In the genomic region with DNA sequence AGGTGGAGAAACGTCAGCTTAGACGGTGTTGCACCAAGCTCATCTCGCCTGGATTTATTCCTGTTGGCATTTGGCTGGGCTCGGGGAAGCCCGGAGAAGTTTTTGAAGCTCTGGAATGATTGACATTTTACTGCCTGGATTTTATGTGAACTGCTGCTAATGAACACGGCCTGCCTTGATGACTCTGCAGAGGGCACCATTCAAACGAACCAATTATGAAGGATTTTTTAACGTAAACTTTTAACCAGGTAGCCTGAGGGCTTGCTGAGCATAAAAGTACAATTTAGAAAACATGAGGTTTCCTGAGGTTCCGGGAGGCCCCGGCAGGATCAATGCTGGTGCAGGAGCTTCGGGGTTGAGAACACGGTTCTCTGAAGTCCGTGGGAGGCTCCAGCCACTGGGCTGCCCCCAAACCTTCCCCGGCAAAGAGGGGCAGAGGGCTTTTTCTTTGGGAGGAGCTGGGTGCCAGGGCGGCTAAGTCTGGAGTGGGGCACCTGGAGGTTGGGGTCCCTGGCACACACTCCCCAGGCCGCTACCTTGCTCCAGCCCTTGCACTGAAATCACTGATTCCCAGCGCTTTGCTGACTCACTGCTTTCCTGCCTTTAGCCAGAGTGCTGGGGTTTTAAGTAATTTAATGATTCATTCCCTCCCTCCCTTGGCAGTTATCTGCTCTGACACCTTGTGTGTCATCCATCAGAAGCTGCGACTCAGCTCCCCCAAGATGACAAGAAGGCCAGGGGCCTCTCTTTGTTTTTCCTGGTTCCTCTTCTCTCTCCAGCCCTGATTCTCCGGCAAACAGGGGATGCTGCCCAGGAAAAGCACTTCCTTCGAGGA, we compare ENCODE assay signal across 1 cellular context.
TF ChIP-seq lines count a peak whose summit lies in the region.

No MANE protein-coding gene starts in this region.

TF ChIP-seq in K562, 482 proteins besides CTCF, POLR2A, EP300 and RAD21 (continued from another document and continues in another):
- TF ChIP-seq, protein P1, sequence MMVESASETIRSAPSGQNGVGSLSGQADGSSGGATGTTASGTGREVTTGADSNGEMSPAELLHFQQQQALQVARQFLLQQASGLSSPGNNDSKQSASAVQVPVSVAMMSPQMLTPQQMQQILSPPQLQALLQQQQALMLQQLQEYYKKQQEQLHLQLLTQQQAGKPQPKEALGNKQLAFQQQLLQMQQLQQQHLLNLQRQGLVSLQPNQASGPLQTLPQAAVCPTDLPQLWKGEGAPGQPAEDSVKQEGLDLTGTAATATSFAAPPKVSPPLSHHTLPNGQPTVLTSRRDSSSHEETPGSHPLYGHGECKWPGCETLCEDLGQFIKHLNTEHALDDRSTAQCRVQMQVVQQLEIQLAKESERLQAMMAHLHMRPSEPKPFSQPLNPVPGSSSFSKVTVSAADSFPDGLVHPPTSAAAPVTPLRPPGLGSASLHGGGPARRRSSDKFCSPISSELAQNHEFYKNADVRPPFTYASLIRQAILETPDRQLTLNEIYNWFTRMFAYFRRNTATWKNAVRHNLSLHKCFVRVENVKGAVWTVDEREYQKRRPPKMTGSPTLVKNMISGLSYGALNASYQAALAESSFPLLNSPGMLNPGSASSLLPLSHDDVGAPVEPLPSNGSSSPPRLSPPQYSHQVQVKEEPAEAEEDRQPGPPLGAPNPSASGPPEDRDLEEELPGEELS (CRISPR knock-in tag; IDR thresholded peaks at IDR 0.05; ENCODE audit: borderline replicate concordance), result no peak
- no peak for TF ChIP-seq ZFPM2 (CRISPR knock-in tag; IDR thresholded peaks at IDR 0.05)
- TF ChIP-seq ARID1B (IDR thresholded peaks at IDR 0.05), result peak; percentile 98
- TF ChIP-seq CTBP1 (IDR thresholded peaks at IDR 0.05; ENCODE audit: borderline replicate concordance), result peak; percentile 91
- TF ChIP-seq TAL1 (IDR thresholded peaks at IDR 0.05), result peak; percentile 87
- TF ChIP-seq, protein P2, sequence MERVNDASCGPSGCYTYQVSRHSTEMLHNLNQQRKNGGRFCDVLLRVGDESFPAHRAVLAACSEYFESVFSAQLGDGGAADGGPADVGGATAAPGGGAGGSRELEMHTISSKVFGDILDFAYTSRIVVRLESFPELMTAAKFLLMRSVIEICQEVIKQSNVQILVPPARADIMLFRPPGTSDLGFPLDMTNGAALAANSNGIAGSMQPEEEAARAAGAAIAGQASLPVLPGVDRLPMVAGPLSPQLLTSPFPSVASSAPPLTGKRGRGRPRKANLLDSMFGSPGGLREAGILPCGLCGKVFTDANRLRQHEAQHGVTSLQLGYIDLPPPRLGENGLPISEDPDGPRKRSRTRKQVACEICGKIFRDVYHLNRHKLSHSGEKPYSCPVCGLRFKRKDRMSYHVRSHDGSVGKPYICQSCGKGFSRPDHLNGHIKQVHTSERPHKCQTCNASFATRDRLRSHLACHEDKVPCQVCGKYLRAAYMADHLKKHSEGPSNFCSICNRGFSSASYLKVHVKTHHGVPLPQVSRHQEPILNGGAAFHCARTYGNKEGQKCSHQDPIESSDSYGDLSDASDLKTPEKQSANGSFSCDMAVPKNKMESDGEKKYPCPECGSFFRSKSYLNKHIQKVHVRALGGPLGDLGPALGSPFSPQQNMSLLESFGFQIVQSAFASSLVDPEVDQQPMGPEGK (CRISPR knock-in tag; IDR thresholded peaks at IDR 0.05; ENCODE audit: borderline replicate concordance), result no peak
- TF ChIP-seq KLF16 (IDR thresholded peaks at IDR 0.05), result peak; percentile 79
- TF ChIP-seq BACH1 (tag; IDR thresholded peaks at IDR 0.05), result no peak; the same call in 1 of the 2 replicates
- peak; percentile 58; the same call in 1 of the 2 replicates for TF ChIP-seq BCOR (IDR thresholded peaks at IDR 0.05)
- TF ChIP-seq, protein P3, sequence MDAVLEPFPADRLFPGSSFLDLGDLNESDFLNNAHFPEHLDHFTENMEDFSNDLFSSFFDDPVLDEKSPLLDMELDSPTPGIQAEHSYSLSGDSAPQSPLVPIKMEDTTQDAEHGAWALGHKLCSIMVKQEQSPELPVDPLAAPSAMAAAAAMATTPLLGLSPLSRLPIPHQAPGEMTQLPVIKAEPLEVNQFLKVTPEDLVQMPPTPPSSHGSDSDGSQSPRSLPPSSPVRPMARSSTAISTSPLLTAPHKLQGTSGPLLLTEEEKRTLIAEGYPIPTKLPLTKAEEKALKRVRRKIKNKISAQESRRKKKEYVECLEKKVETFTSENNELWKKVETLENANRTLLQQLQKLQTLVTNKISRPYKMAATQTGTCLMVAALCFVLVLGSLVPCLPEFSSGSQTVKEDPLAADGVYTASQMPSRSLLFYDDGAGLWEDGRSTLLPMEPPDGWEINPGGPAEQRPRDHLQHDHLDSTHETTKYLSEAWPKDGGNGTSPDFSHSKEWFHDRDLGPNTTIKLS (IDR thresholded peaks at IDR 0.05; ENCODE audit: borderline replicate concordance, low read depth), result no peak
- TF ChIP-seq DACH1 (IDR thresholded peaks at IDR 0.05; ENCODE audit: partially characterized antibody), result no peak
- TF ChIP-seq DPF2 (IDR thresholded peaks at IDR 0.05), result peak; percentile 97
- TF ChIP-seq, protein P4, sequence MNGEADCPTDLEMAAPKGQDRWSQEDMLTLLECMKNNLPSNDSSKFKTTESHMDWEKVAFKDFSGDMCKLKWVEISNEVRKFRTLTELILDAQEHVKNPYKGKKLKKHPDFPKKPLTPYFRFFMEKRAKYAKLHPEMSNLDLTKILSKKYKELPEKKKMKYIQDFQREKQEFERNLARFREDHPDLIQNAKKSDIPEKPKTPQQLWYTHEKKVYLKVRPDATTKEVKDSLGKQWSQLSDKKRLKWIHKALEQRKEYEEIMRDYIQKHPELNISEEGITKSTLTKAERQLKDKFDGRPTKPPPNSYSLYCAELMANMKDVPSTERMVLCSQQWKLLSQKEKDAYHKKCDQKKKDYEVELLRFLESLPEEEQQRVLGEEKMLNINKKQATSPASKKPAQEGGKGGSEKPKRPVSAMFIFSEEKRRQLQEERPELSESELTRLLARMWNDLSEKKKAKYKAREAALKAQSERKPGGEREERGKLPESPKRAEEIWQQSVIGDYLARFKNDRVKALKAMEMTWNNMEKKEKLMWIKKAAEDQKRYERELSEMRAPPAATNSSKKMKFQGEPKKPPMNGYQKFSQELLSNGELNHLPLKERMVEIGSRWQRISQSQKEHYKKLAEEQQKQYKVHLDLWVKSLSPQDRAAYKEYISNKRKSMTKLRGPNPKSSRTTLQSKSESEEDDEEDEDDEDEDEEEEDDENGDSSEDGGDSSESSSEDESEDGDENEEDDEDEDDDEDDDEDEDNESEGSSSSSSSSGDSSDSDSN (IDR thresholded peaks at IDR 0.05; ENCODE audit: borderline replicate concordance in 1 of 2, low read depth in 2 of 2, low read length in 2 of 2), result no peak
- TF ChIP-seq, protein P5, sequence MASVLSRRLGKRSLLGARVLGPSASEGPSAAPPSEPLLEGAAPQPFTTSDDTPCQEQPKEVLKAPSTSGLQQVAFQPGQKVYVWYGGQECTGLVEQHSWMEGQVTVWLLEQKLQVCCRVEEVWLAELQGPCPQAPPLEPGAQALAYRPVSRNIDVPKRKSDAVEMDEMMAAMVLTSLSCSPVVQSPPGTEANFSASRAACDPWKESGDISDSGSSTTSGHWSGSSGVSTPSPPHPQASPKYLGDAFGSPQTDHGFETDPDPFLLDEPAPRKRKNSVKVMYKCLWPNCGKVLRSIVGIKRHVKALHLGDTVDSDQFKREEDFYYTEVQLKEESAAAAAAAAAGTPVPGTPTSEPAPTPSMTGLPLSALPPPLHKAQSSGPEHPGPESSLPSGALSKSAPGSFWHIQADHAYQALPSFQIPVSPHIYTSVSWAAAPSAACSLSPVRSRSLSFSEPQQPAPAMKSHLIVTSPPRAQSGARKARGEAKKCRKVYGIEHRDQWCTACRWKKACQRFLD (CRISPR knock-in tag; IDR thresholded peaks at IDR 0.05), result 0 out of 2 replicates have a peak, but pooled peaks have one; percentile 55
- no peak for TF ChIP-seq SAFB2 (IDR thresholded peaks at IDR 0.05; ENCODE audit: borderline replicate concordance, low read depth, low read length, severe bottlenecking)
- TF ChIP-seq, protein P6, sequence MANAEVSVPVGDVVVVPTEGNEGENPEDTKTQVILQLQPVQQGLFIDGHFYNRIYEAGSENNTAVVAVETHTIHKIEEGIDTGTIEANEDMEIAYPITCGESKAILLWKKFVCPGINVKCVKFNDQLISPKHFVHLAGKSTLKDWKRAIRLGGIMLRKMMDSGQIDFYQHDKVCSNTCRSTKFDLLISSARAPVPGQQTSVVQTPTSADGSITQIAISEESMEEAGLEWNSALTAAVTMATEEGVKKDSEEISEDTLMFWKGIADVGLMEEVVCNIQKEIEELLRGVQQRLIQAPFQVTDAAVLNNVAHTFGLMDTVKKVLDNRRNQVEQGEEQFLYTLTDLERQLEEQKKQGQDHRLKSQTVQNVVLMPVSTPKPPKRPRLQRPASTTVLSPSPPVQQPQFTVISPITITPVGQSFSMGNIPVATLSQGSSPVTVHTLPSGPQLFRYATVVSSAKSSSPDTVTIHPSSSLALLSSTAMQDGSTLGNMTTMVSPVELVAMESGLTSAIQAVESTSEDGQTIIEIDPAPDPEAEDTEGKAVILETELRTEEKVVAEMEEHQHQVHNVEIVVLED (CRISPR knock-in tag; IDR thresholded peaks at IDR 0.05), result no peak
- TF ChIP-seq HEY1 (CRISPR knock-in tag; IDR thresholded peaks at IDR 0.05; ENCODE audit: borderline replicate concordance), result no peak
- peak in 1 of 2 experiments; percentile 80; a peak in 2 of 4 replicates for TF ChIP-seq TBL1XR1 (IDR thresholded peaks at IDR 0.05; ENCODE audit: low read length in 2 of 2)
- TF ChIP-seq CC2D1A (IDR thresholded peaks at IDR 0.05), result peak; percentile 17; the same call in 1 of the 2 replicates
- peak in 1 of 2 experiments; percentile 96; a peak in 2 of 4 replicates for TF ChIP-seq HDAC1 (IDR thresholded peaks at IDR 0.05)
- TF ChIP-seq RCOR1 (IDR thresholded peaks at IDR 0.05; ENCODE audit: borderline replicate concordance in 1 of 2, low read depth in 2 of 2, low read length in 2 of 2), result peak; percentile 92 to 99
- TF ChIP-seq ZNF766 (CRISPR knock-in tag; conservative IDR thresholded peaks at IDR 0.05), result peak; percentile 51; the same call in 1 of the 2 replicates
- TF ChIP-seq, protein P7, sequence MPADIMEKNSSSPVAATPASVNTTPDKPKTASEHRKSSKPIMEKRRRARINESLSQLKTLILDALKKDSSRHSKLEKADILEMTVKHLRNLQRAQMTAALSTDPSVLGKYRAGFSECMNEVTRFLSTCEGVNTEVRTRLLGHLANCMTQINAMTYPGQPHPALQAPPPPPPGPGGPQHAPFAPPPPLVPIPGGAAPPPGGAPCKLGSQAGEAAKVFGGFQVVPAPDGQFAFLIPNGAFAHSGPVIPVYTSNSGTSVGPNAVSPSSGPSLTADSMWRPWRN (IDR thresholded peaks at IDR 0.05; ENCODE audit: low read depth), result 0 out of 2 replicates have a peak, but pooled peaks have one; percentile 42
- peak; percentile 41 for TF ChIP-seq FOS (IDR thresholded peaks at IDR 0.05; ENCODE audit: extremely low read depth, insufficient read length)
- peak; percentile 55 for TF ChIP-seq CREB1 (IDR thresholded peaks at IDR 0.05)
- no peak for TF ChIP-seq CREB1 (CRISPR knock-in tag; IDR thresholded peaks at IDR 0.05)
- peak; percentile 46 for TF ChIP-seq CCNT2 (IDR thresholded peaks at IDR 0.05; ENCODE audit: borderline replicate concordance, extremely low read depth, insufficient read length, low read depth, low read length)
- TF ChIP-seq, protein P8, sequence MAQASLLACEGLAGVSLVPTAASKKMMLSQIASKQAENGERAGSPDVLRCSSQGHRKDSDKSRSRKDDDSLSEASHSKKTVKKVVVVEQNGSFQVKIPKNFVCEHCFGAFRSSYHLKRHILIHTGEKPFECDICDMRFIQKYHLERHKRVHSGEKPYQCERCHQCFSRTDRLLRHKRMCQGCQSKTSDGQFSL (CRISPR knock-in tag; IDR thresholded peaks at IDR 0.05), result peak; percentile 36; the same call in 1 of the 2 replicates
- TF ChIP-seq, protein P8 (tag; IDR thresholded peaks at IDR 0.05), result no peak
- TF ChIP-seq, protein P9, sequence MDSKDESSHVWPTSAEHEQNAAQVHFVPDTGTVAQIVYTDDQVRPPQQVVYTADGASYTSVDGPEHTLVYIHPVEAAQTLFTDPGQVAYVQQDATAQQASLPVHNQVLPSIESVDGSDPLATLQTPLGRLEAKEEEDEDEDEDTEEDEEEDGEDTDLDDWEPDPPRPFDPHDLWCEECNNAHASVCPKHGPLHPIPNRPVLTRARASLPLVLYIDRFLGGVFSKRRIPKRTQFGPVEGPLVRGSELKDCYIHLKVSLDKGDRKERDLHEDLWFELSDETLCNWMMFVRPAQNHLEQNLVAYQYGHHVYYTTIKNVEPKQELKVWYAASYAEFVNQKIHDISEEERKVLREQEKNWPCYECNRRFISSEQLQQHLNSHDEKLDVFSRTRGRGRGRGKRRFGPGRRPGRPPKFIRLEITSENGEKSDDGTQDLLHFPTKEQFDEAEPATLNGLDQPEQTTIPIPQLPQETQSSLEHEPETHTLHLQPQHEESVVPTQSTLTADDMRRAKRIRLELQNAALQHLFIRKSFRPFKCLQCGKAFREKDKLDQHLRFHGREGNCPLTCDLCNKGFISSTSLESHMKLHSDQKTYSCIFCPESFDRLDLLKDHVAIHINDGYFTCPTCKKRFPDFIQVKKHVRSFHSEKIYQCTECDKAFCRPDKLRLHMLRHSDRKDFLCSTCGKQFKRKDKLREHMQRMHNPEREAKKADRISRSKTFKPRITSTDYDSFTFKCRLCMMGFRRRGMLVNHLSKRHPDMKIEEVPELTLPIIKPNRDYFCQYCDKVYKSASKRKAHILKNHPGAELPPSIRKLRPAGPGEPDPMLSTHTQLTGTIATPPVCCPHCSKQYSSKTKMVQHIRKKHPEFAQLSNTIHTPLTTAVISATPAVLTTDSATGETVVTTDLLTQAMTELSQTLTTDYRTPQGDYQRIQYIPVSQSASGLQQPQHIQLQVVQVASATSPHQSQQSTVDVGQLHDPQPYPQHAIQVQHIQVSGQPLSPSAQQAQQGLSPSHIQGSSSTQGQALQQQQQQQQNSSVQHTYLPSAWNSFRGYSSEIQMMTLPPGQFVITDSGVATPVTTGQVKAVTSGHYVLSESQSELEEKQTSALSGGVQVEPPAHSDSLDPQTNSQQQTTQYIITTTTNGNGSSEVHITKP (IDR thresholded peaks at IDR 0.05; ENCODE audit: partially characterized antibody), result peak; percentile 77
- peak; percentile 77; the same call in 1 of the 2 replicates for TF ChIP-seq PHF21A (IDR thresholded peaks at IDR 0.05; ENCODE audit: borderline replicate concordance, low read depth)
- TF ChIP-seq PML (IDR thresholded peaks at IDR 0.05; ENCODE audit: low read length), result peak; percentile 81
- TF ChIP-seq ZNF830 (CRISPR knock-in tag; IDR thresholded peaks at IDR 0.05), result no peak
- peak; percentile 51; the same call in 1 of the 2 replicates for TF ChIP-seq MYNN (IDR thresholded peaks at IDR 0.05)
- TF ChIP-seq MYNN (CRISPR knock-in tag; IDR thresholded peaks at IDR 0.05), result no peak
- TF ChIP-seq, protein P10, sequence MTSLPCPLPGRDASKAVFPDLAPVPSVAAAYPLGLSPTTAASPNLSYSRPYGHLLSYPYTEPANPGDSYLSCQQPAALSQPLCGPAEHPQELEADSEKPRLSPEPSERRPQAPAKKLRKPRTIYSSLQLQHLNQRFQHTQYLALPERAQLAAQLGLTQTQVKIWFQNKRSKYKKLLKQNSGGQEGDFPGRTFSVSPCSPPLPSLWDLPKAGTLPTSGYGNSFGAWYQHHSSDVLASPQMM (CRISPR knock-in tag; IDR thresholded peaks at IDR 0.05), result no peak
- peak; percentile 92 for TF ChIP-seq TEAD4 (IDR thresholded peaks at IDR 0.05; ENCODE audit: low read length)
- TF ChIP-seq TEAD4 (CRISPR knock-in tag; IDR thresholded peaks at IDR 0.05; ENCODE audit: borderline replicate concordance), result no peak
- TF ChIP-seq MTA3 (IDR thresholded peaks at IDR 0.05; ENCODE audit: borderline replicate concordance), result 0 out of 2 replicates have a peak, but pooled peaks have one; percentile 52
- TF ChIP-seq TEAD1 (CRISPR knock-in tag; IDR thresholded peaks at IDR 0.05), result 0 out of 4 replicates have a peak, but pooled peaks of 1 of the 2 experiments have one; percentile 48
- TF ChIP-seq MAFK (IDR thresholded peaks at IDR 0.05; ENCODE audit: low read length), result peak; percentile 88
